In genomic region chr10:49001402-49001801, GRCh38 we compare ENCODE assay signal across 12 cellular contexts.
DNase-seq lines count a peak whose midpoint lies in the region; ATAC-seq and TF ChIP-seq lines count a peak whose summit lies in the region.
"Had no signal": no experiment of that assay in that cellular context is flagged by ENCODE, and none has a peak within 500 bp of the region (broad histone marks: within the 10 kb centered on the region; RNA-seq: fewer than 3 reads in every experiment).

No MANE protein-coding gene starts in this region.

- no peak overlapping the region for H3K27ac Mint-ChIP-seq in endothelial cell (ENCODE audit: unreplicated experiment)
- no peak overlapping the region for H3K27ac Mint-ChIP-seq in T-helper 2 cell treated with Interferon-gamma antibody and Interleukin-4, amounts not matched to agents 5 μg/mL and 100 μg/mL, for 36 hours

- H3K27me3 ChIP-seq in SJCRH30 = no peaks in the 10 kb centered on the region
- H3K27me3 ChIP-seq in hepatocyte = no peaks in the 10 kb centered on the region

- H3K4me1 Mint-ChIP-seq in endothelial cell (ENCODE audit: unreplicated experiment) = no peaks in the 10 kb centered on the region
- H3K4me1 Mint-ChIP-seq in T-helper 2 cell treated with Interferon-gamma antibody and Interleukin-4, amounts not matched to agents 5 μg/mL and 100 μg/mL, for 36 hours (ENCODE audit: low read depth) = no peaks in the 10 kb centered on the region
- H3K4me1 Mint-ChIP-seq: stimulated activated naive CD8-positive, alpha-beta T cell treated with anti-CD3 and anti-CD28 coated beads, Interleukin-15, amount 100 ng/mL, for 72 hours had no signal

- H3K27me3 Mint-ChIP-seq in endothelial cell (ENCODE audit: unreplicated experiment) = no peaks in the 10 kb centered on the region
- H3K27me3 Mint-ChIP-seq in T-helper 2 cell treated with Interferon-gamma antibody and Interleukin-4, amounts not matched to agents 5 μg/mL and 100 μg/mL, for 36 hours (ENCODE audit: low read depth) = no peaks in the 10 kb centered on the region

- H3K36me3 ChIP-seq in SJCRH30 (no peaks in the 10 kb centered on the region), hepatocyte (replicated peaks; ENCODE audit: insufficient read depth, low read depth) (no peaks in the 10 kb centered on the region)

- WGBS in hepatocyte (ENCODE audit: low lambda C conversion rate, missing lambda C conversion rate) = 49% methylated on average over 8 of the region's 9 CpGs

- H3K9me3 ChIP-seq in SJCRH30 (replicated peaks) (no peaks in the 10 kb centered on the region), hepatocyte (ENCODE audit: low read depth) (no peaks in the 10 kb centered on the region)

- H3K4me3 Mint-ChIP-seq in endothelial cell (ENCODE audit: unreplicated experiment) = no peak overlapping the region
- no peak overlapping the region for H3K4me3 Mint-ChIP-seq in T-helper 2 cell treated with Interferon-gamma antibody and Interleukin-4, amounts not matched to agents 5 μg/mL and 100 μg/mL, for 36 hours
- H3K4me3 Mint-ChIP-seq: stimulated activated naive CD8-positive, alpha-beta T cell treated with anti-CD3 and anti-CD28 coated beads, Interleukin-15, amount 100 ng/mL, for 72 hours had no signal

- DNase-seq in HT1080 (ENCODE audit: low read depth) = peak; percentile 50
- DNase-seq in SJCRH30 = peak; percentile 17 to 41
- peak; percentile 48 for DNase-seq in hepatocyte (ENCODE audit: low spot score)
- DNase-seq in sciatic nerve (ENCODE audit: low spot score) = no peak
- no peak for DNase-seq in germinal center (ENCODE audit: low spot score)
- DNase-seq in endothelial cell (ENCODE audit: low spot score) = no peak
- no peak for DNase-seq in T-helper 2 cell treated with Interferon-gamma antibody and Interleukin-4, amounts not matched to agents 5 μg/mL and 100 μg/mL, for 36 hours (ENCODE audit: low spot score)
- no peak for DNase-seq in NCI-H1694 (lab: John Stamatoyannopoulos, UW)
- DNase-seq: activated CD4-positive, alpha-beta T cell treated with anti-CD3 and anti-CD28 coated beads for 1 hour; NCI-H524 treated with DMSO at 0.1 percent for 48 hours; stimulated activated naive CD8-positive, alpha-beta T cell treated with anti-CD3 and anti-CD28 coated beads, Interleukin-15, amount 100 ng/mL, for 72 hours had no signal

- no peaks in the 10 kb centered on the region for H3K9me3 Mint-ChIP-seq in endothelial cell (ENCODE audit: unreplicated experiment)
- no peaks in the 10 kb centered on the region for H3K9me3 Mint-ChIP-seq in T-helper 2 cell treated with Interferon-gamma antibody and Interleukin-4, amounts not matched to agents 5 μg/mL and 100 μg/mL, for 36 hours
- H3K9me3 Mint-ChIP-seq: stimulated activated naive CD8-positive, alpha-beta T cell treated with anti-CD3 and anti-CD28 coated beads, Interleukin-15, amount 100 ng/mL, for 72 hours had no signal

- H3K79me2 ChIP-seq in hepatocyte = no peaks in the 10 kb centered on the region

- intact Hi-C loops in sciatic nerve (cut with DNase I) = no loop called here

- H3K4me3 ChIP-seq in SJCRH30 = no peak overlapping the region
- H3K4me3 ChIP-seq in hepatocyte = no peak overlapping the region
- H3K4me3 ChIP-seq: SK-N-MC had no signal

- no peaks in the 10 kb centered on the region for H3K4me1 ChIP-seq in SJCRH30
- no peaks in the 10 kb centered on the region for H3K4me1 ChIP-seq in hepatocyte (ENCODE audit: insufficient read depth)

- ATAC-seq in sciatic nerve = peak; percentile 81
- ATAC-seq: stimulated activated naive CD8-positive, alpha-beta T cell treated with anti-CD3 and anti-CD28 coated beads, Interleukin-15, amount 100 ng/mL, for 72 hours had no signal

- TF ChIP-seq CTCF in hepatocyte (IDR thresholded peaks at IDR 0.05; ENCODE audit: poor library complexity) = peak; percentile 31
- TF ChIP-seq CTCF in endothelial cell (IDR thresholded peaks at IDR 0.05; ENCODE audit: unreplicated experiment) = no peak

- no peak overlapping the region for H3K4me2 ChIP-seq in hepatocyte

- H2AFZ ChIP-seq in hepatocyte = no peak overlapping the region

- H3K36me3 Mint-ChIP-seq in endothelial cell (ENCODE audit: low read depth, unreplicated experiment) = no peaks in the 10 kb centered on the region
- H3K36me3 Mint-ChIP-seq in T-helper 2 cell treated with Interferon-gamma antibody and Interleukin-4, amounts not matched to agents 5 μg/mL and 100 μg/mL, for 36 hours (ENCODE audit: low read depth) = no peaks in the 10 kb centered on the region

- H4K20me1 ChIP-seq in hepatocyte (ENCODE audit: insufficient read depth, poor library complexity, severe bottlenecking) = no peaks in the 10 kb centered on the region

- H3K27ac ChIP-seq in SJCRH30 (no peak overlapping the region), hepatocyte (no peak overlapping the region)
- H3K27ac ChIP-seq: SK-N-MC had no signal

- no peaks in the 10 kb centered on the region for H3K9me2 ChIP-seq in hepatocyte (replicated peaks; ENCODE audit: insufficient read depth)

Comparison
In these comparisons a context has a peak if more than half of its experiments do, and no peak if none do; other contexts are left out.
1. DNase-seq: peak in HT1080 (single experiment), SJCRH30 (2 of 2) and hepatocyte (single experiment); none in sciatic nerve (single experiment), germinal center (single experiment), endothelial cell (single experiment), T-helper 2 cell treated with Interferon-gamma antibody and Interleukin-4, amounts not matched to agents 5 μg/mL and 100 μg/mL, for 36 hours (single experiment) and NCI-H1694 (single experiment).